16 cellular contexts compared by ENCODE assay signal in the genomic region with DNA sequence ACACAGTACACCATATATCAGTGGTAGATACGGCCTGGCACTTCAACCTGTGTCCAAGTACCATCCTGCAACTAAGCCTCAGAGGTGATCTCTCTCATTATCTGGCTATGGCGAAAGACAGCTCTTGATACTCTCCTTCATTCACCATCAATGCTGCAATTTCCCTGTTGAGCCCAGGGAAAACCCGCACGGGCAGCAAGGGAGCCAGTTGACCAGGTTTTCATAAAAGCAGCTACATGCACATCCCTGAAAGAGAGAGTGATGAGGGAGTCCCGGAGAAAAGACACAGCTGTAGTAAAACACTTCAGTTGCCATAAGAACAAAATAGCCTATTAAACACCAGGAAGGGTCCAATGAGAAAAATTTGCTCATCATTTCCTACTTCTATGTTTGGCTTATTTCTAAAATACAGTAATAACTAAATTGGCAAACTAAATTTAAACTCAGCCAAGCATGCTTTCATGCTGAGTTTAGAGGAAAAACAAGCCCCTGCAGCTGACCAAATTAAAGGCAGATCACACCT.
A peak's percentile ranks its signal among the peaks of the same experiment; 100 is the strongest.
DNase-seq lines count a peak whose midpoint lies in the region; ATAC-seq and TF ChIP-seq lines count a peak whose summit lies in the region.
"Had no signal": no experiment of that assay in that cellular context is flagged by ENCODE, and none has a peak within 500 bp of the region (broad histone marks: within the 10 kb centered on the region; RNA-seq: fewer than 3 reads in every experiment).

No MANE protein-coding gene starts in this region.

- no peak for ATAC-seq in stimulated activated memory B cell treated with anti-CD40 and anti-IgM and Interleukin-4, amounts not matched to agents 10 μg/mL and 1 μg/mL and 100 μg/mL, for 72 hours
- ATAC-seq in GM21447 (IDR thresholded peaks at IDR 0.05; ENCODE audit: unreplicated experiment): no peak
- ATAC-seq: activated CD4-positive, alpha-beta T cell treated with anti-CD3 and anti-CD28 coated beads for 36 hours; left lobe of liver had no signal

- no peaks in the 10 kb centered on the region for H3K27me3 Mint-ChIP-seq in CD4-positive, alpha-beta memory T cell
- H3K27me3 Mint-ChIP-seq in HFFc6 (ENCODE audit: insufficient read depth): peaks cover 4% of the 10 kb centered on the region; the same call in 1 of the 2 replicates
- H3K27me3 Mint-ChIP-seq in osteocyte (ENCODE audit: unreplicated experiment): no peaks in the 10 kb centered on the region
- H3K27me3 Mint-ChIP-seq in stimulated activated memory B cell treated with anti-CD40 and anti-IgM and Interleukin-4, amounts not matched to agents 10 μg/mL and 1 μg/mL and 100 μg/mL, for 72 hours: no peaks in the 10 kb centered on the region
- H3K27me3 Mint-ChIP-seq: activated CD4-positive, alpha-beta T cell treated with anti-CD3 and anti-CD28 coated beads for 36 hours had no signal

- POLR2A ChIA-PET in CD4-positive, alpha-beta memory T cell (lab: Charles Lee; ENCODE audit: partially characterized antibody): interaction anchor here (0.7 to 1.1 kb wide), 3 partner anchors 19 to 71 kb away, joined by 3 read pairs; no protein-coding TSS in a partner anchor

- no peak overlapping the region for H3K4me3 ChIP-seq in CD4-positive, alpha-beta memory T cell (ENCODE audit: low read length in 2 of 2)
- no peak overlapping the region for H3K4me3 ChIP-seq in epithelial cell of esophagus (ENCODE audit: low read length)
- H3K4me3 ChIP-seq: adrenal gland had no signal

- peak overlapping the region in 1 of 8 donors; percentile 31 for H3K4me3 Mint-ChIP-seq in CD4-positive, alpha-beta memory T cell
- H3K4me3 Mint-ChIP-seq in HFFc6: no peak overlapping the region
- H3K4me3 Mint-ChIP-seq in osteocyte (ENCODE audit: unreplicated experiment): no peak overlapping the region
- no peak overlapping the region for H3K4me3 Mint-ChIP-seq in stimulated activated memory B cell treated with anti-CD40 and anti-IgM and Interleukin-4, amounts not matched to agents 10 μg/mL and 1 μg/mL and 100 μg/mL, for 72 hours
- H3K4me3 Mint-ChIP-seq: activated CD4-positive, alpha-beta T cell treated with anti-CD3 and anti-CD28 coated beads for 36 hours had no signal

- CTCF ChIA-PET in CD4-positive, alpha-beta memory T cell (lab: Charles Lee; ENCODE audit: partially characterized antibody): interaction anchor here (0.6 kb wide), 1 partner anchor 211 kb away, joined by 3 read pairs; no protein-coding TSS in a partner anchor

- H3K9me3 ChIP-seq in CD4-positive, alpha-beta memory T cell (ENCODE audit: control insufficient read depth in 1 of 2, low read length in 2 of 2): no peaks in the 10 kb centered on the region
- H3K9me3 ChIP-seq: adrenal gland had no signal

- peak overlapping the region in 6 of 7 donors; percentile 12 to 80 (median 56) for H3K27ac Mint-ChIP-seq in CD4-positive, alpha-beta memory T cell
- H3K27ac Mint-ChIP-seq in HFFc6 (peak overlapping the region; percentile 93), osteocyte (ENCODE audit: unreplicated experiment) (peak overlapping the region; percentile 62)
- H3K27ac Mint-ChIP-seq in stimulated activated memory B cell treated with anti-CD40 and anti-IgM and Interleukin-4, amounts not matched to agents 10 μg/mL and 1 μg/mL and 100 μg/mL, for 72 hours: no peak overlapping the region

- H3K9me3 Mint-ChIP-seq in CD4-positive, alpha-beta memory T cell: no peaks in the 10 kb centered on the region
- no peaks in the 10 kb centered on the region for H3K9me3 Mint-ChIP-seq in HFFc6
- H3K9me3 Mint-ChIP-seq in osteocyte (ENCODE audit: unreplicated experiment): no peaks in the 10 kb centered on the region
- H3K9me3 Mint-ChIP-seq in stimulated activated memory B cell treated with anti-CD40 and anti-IgM and Interleukin-4, amounts not matched to agents 10 μg/mL and 1 μg/mL and 100 μg/mL, for 72 hours: no peaks in the 10 kb centered on the region

- no peak overlapping the region for H3K27ac ChIP-seq in CD4-positive, alpha-beta memory T cell (ENCODE audit: low read depth, low read length)

- H3K27me3 ChIP-seq in CD4-positive, alpha-beta memory T cell (ENCODE audit: insufficient read depth, low read length): no peaks in the 10 kb centered on the region
- H3K27me3 ChIP-seq: adrenal gland had no signal

- DNase-seq in CD4-positive, alpha-beta memory T cell: no peak
- DNase-seq in HFFc6: no peak
- DNase-seq in epithelial cell of esophagus (ENCODE audit: low read depth): peak; percentile 63
- no peak for DNase-seq in osteocyte (ENCODE audit: extremely low spot score, unreplicated experiment)
- no peak for DNase-seq in GM03348 (ENCODE audit: low spot score)
- DNase-seq in T-helper 2 cell: no peak
- DNase-seq: activated CD4-positive, alpha-beta T cell treated with anti-CD3 and anti-CD28 coated beads for 36 hours; activated T-cell treated with anti-CD3 and anti-CD28 coated beads, Interleukin-2, amount 50 U/mL, for 1 hour; adrenal gland; AML-193; DMS79; NCI-H1092; NK-92 treated with Interleukin-12 subunit alpha and Interleukin-12 subunit beta, amount 100 ng/mL, for 24 hours had no signal

- TF ChIP-seq CTCF in HFFc6 (IDR thresholded peaks at IDR 0.05) (no peak), epithelial cell of esophagus (IDR thresholded peaks at IDR 0.05; ENCODE audit: insufficient read depth, low read depth, low read length, missing control alignments) (no peak), osteocyte (IDR thresholded peaks at IDR 0.05) (no peak)

- peaks cover 31 to 57% of the 10 kb centered on the region in 2 donors for H3K36me3 Mint-ChIP-seq in CD4-positive, alpha-beta memory T cell
- H3K36me3 Mint-ChIP-seq in HFFc6 (ENCODE audit: low read depth) (peaks cover 31% of the 10 kb centered on the region), osteocyte (ENCODE audit: unreplicated experiment) (peaks cover 35% of the 10 kb centered on the region)
- H3K36me3 Mint-ChIP-seq in stimulated activated memory B cell treated with anti-CD40 and anti-IgM and Interleukin-4, amounts not matched to agents 10 μg/mL and 1 μg/mL and 100 μg/mL, for 72 hours: peaks cover 32% of the 10 kb centered on the region

- peaks cover 72% of the 10 kb centered on the region for H3K4me1 ChIP-seq in CD4-positive, alpha-beta memory T cell (ENCODE audit: insufficient read depth, low read length)

- intact Hi-C loops in CD4-positive, alpha-beta memory T cell (cut with micrococcal nuclease): no loop called here

- H3K4me1 Mint-ChIP-seq in CD4-positive, alpha-beta memory T cell: peaks cover 49 to 87% (median 69%) of the 10 kb centered on the region in 4 donors
- H3K4me1 Mint-ChIP-seq in HFFc6 (ENCODE audit: low read depth) (peaks cover 77% of the 10 kb centered on the region), osteocyte (ENCODE audit: unreplicated experiment) (peaks cover 57% of the 10 kb centered on the region)
- peaks cover 65% of the 10 kb centered on the region for H3K4me1 Mint-ChIP-seq in stimulated activated memory B cell treated with anti-CD40 and anti-IgM and Interleukin-4, amounts not matched to agents 10 μg/mL and 1 μg/mL and 100 μg/mL, for 72 hours

- H3K36me3 ChIP-seq in CD4-positive, alpha-beta memory T cell (ENCODE audit: insufficient read depth, low read length): peaks cover 50% of the 10 kb centered on the region
